Comparison of ENCODE assay signal across 8 cellular contexts in the genomic region with DNA sequence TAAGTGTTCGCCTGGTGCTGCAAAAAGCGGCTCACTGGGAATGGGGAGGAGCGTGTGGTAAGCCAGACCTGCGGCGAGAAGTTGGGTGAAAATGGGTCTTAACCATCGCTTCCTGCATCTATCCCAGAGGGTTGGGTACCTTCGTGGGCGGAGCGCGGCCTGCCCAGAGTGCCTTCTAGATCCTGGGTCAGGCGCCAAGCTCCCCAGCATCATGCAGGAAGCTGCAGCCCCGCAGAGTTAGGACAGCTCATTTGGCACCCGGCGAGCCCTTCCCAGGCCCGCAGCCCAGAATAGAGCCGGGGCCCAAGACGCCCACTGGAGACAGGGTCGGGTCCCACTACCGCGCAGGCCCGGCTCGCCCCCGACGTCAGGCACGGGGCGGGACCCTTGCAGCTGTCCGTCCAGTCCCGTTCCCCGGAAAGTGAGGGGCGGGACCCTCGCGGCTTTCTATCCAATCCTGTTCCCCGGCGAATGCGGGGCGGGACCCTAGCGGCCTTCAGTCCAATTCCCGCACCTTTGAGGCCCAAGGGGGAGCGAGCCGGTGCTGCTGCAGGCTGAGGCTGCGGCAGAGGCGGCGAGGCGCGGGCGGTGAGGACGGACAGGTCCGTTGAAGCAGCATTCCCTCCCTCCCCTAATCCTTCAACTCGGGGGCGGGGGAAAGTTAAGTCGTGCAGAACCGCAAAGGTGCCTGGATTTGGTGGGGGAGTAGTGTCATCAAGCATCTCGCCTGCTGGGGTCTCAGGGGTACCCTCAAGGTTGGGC. TPM values are rescaled to one million over a fixed set of nuclear protein-coding genes. Genes with fewer than 3 reads are reported as not detected.
DNase-seq lines count a peak whose midpoint lies in the region; ATAC-seq and TF ChIP-seq lines count a peak whose summit lies in the region.

Gene CROT (plus strand): TSS at position 499 of the 762 bp plus-strand sequence. CDS start 3,405 bp downstream, outside the sequence.

- H3F3A ChIP-seq in PC-3 (ENCODE audit: low read length, unreplicated experiment): no peaks in the 10 kb centered on the region

- H3K27ac ChIP-seq in PC-3 (ENCODE audit: low read length) (peak within 1 kb of the TSS; percentile 60), esophagus muscularis mucosa (replicated peaks in 1 of 4) (peak within 1 kb of the TSS; percentile 85 to 89 (median 86)), muscle layer of duodenum (ENCODE audit: low read length) (peak within 1 kb of the TSS; percentile 91)

- H3K9ac ChIP-seq in PC-3 (ENCODE audit: low read length): peak within 1 kb of the TSS; percentile 66

- H3K27me3 ChIP-seq in PC-3 (ENCODE audit: low read length): no peaks in the 10 kb centered on the region
- H3K27me3 ChIP-seq in esophagus muscularis mucosa: no peaks in the 10 kb centered on the region
- H3K27me3 ChIP-seq in muscle layer of duodenum (ENCODE audit: low read depth, low read length): no peaks in the 10 kb centered on the region

- H3K36me3 ChIP-seq in PC-3 (ENCODE audit: low read depth, low read length) (peaks cover 8% of the 10 kb centered on the region), esophagus muscularis mucosa (peaks cover 5 to 33% (median 23%) of the 10 kb centered on the region in 4 donors), muscle layer of duodenum (ENCODE audit: control insufficient read depth in 1 of 2, insufficient read depth in 2 of 2, low read length in 2 of 2) (peaks cover 12 to 26% of the 10 kb centered on the region in 2 donors)

- no peaks in the 10 kb centered on the region for H4K20me1 ChIP-seq in PC-3 (ENCODE audit: low read length)

- 2% methylated on average over 9 of the region's 53 CpGs for WGBS in esophagus muscularis mucosa

- POLR2A ChIA-PET in PC-3 (lab: Charles Lee; ENCODE audit: unreplicated experiment): interaction anchor here (0.6 to 0.7 kb wide), 4 partner anchors 19 to 898 kb away, joined by 3 read pairs; no protein-coding TSS in a partner anchor

- no peak for TF ChIP-seq EP300 in esophagus muscularis mucosa (IDR thresholded peaks at IDR 0.05)

- no peaks in the 10 kb centered on the region for H3K9me2 ChIP-seq in PC-3 (replicated peaks; ENCODE audit: low read length)

- ATAC-seq in GM21619 (IDR thresholded peaks at IDR 0.05; ENCODE audit: unreplicated experiment) (peak; percentile 97), PC-3 (peak; percentile 98)

- CTCF ChIA-PET in PC-3 (lab: Charles Lee): no interaction called here

- H3K4me1 ChIP-seq in PC-3 (ENCODE audit: insufficient read depth, low read length): peaks cover 27% of the 10 kb centered on the region; the same call in 1 of the 2 replicates
- H3K4me1 ChIP-seq in esophagus muscularis mucosa: peaks cover 12 to 33% (median 31%) of the 10 kb centered on the region in 4 donors
- peaks cover 8 to 9% of the 10 kb centered on the region in 2 donors for H3K4me1 ChIP-seq in muscle layer of duodenum (ENCODE audit: control insufficient read depth in 1 of 2, insufficient read depth in 2 of 2, low read length in 2 of 2)

- peak within 1 kb of the TSS; percentile 81 for H3K4me3 ChIP-seq in Jurkat, Clone E6-1 (ENCODE audit: low read length)
- peak within 1 kb of the TSS; percentile 84 for H3K4me3 ChIP-seq in PC-3 (ENCODE audit: low read length)
- peak within 1 kb of the TSS; percentile 68 to 71 (median 69) for H3K4me3 ChIP-seq in esophagus muscularis mucosa
- H3K4me3 ChIP-seq in muscle layer of duodenum (ENCODE audit: low read depth in 1 of 2, low read length in 2 of 2): peak within 1 kb of the TSS; percentile 71 to 98

- TF ChIP-seq CTCF in PC-3 (conservative IDR thresholded peaks at IDR 0.05; ENCODE audit: low read depth, low read length) (no peak), esophagus muscularis mucosa (IDR thresholded peaks at IDR 0.05) (no peak)

- BruUV-seq in PC-3 (replicated peaks; lab: Mats Ljungman, UMichigan): no TSS peak

- H3K79me2 ChIP-seq in PC-3 (ENCODE audit: low read length): 0 out of 2 replicates have a peak, but pooled peaks cover 7% of the 10 kb centered on the region

- peak within 1 kb of the TSS; percentile 95 for H3K4me2 ChIP-seq in PC-3 (ENCODE audit: low read length)

- no peak for TF ChIP-seq POLR2A in esophagus muscularis mucosa (IDR thresholded peaks at IDR 0.05; ENCODE audit: low read depth)

- intact Hi-C loops in PC-3 (cut with micrococcal nuclease): loop anchor here (1.0 to 2.0 kb wide), 4 partner anchors 13 to 69 kb away; no protein-coding TSS in a partner anchor
- intact Hi-C loops in esophagus muscularis mucosa (cut with DNase I): loop anchor here (10.0 kb wide), 2 partner anchors 121 to 191 kb away; partner anchors contain the start of gene DMTF1

- H3K9me3 ChIP-seq in PC-3 (ENCODE audit: low read length) (no peaks in the 10 kb centered on the region), esophagus muscularis mucosa (no peaks in the 10 kb centered on the region), muscle layer of duodenum (ENCODE audit: control insufficient read depth in 1 of 2, low read length in 2 of 2) (no peaks in the 10 kb centered on the region)

- peak; percentile 98 for DNase-seq in DMS53 (lab: John Stamatoyannopoulos, UW)
- DNase-seq in Jurkat, Clone E6-1 (ENCODE audit: low read depth, low spot score): peak; percentile 89
- DNase-seq in PC-3: peak; percentile 91
- DNase-seq in activated T-cell treated with anti-CD3 and anti-CD28 coated beads, Interleukin-2, amount 50 U/mL, for 48 hours: peak; percentile 96 to 97
- peak; percentile 98 for DNase-seq in esophagus muscularis mucosa (ENCODE audit: extremely low spot score)
- peak; percentile 93 for DNase-seq in stimulated activated CD8-positive, alpha-beta memory T cell treated with anti-CD3 and anti-CD28 coated beads, Interleukin-7, amount 100 ng/mL, for 24 hours (ENCODE audit: low read depth)

- peak within 1 kb of the TSS; percentile 99 for H2AFZ ChIP-seq in PC-3 (ENCODE audit: low read length)

RNA-seq across cellular contexts. Expression of gene CROT, which starts in this region (rescaled TPM):
- 8.6 TPM for polyA plus RNA-seq in Jurkat, Clone E6-1 (2012; ENCODE audit: insufficient read depth, insufficient read length)
- total RNA-seq in PC-3 (2014; rRNA removed) (6.9 and 7.7 TPM in 2 replicates), esophagus muscularis mucosa (10 to 100 TPM in 1 of 4 donors, 1 to 10 TPM in 3; 9.1 to 10.8 (median 9.6) TPM)

Comparison
In these comparisons a context has a peak if more than half of its experiments do, and no peak if none do; other contexts are left out.
1. Peak in every context shown above with its lines: DNase-seq, ATAC-seq, H3K4me3 ChIP-seq and H3K27ac ChIP-seq.